ENCODE assay signal across 24 cellular contexts in the genomic region with DNA sequence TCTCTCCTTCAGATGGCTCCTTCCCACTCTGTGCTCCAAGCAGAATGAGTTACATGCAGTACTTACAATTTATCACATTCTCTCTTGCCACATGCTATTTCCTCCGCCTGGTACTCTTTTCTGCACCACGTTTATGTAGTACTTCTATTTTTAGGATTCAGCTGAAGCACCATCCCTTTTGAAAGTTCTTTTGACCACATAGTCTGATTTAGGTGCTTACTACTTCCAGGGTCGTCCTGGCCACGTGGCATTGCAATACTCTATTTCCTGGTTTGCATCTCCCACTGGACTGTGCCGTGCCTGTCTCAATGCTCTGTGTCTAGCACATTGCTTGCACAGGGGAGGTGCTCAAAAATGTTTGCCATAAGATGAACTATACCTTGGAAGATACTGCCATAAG.
DNase-seq lines count a peak whose midpoint lies in the region; ATAC-seq lines count a peak whose summit lies in the region.
"Had no signal": no experiment of that assay in that cellular context is flagged by ENCODE, and none has a peak within 500 bp of the region (broad histone marks: within the 10 kb centered on the region; RNA-seq: fewer than 3 reads in every experiment).

No MANE protein-coding gene starts in this region.

- peak; percentile 55 for ATAC-seq in HG03432 (IDR thresholded peaks at IDR 0.05; ENCODE audit: unreplicated experiment)
- ATAC-seq in HG02763 (IDR thresholded peaks at IDR 0.05; ENCODE audit: unreplicated experiment) = no peak
- ATAC-seq: esophagus mucosa, gastroesophageal sphincter, lower lobe of right lung had no signal

- DNase-seq in SIG-M5 treated with dmso at 0.1 percent for 504 hours (lab: John Stamatoyannopoulos, UW; ENCODE audit: unreplicated experiment) (peak; percentile 55), SIG-M5 (lab: John Stamatoyannopoulos, UW) (no peak), NOMO-1 treated with DMSO at 0.1 percent for 48 hours (lab: John Stamatoyannopoulos, UW; ENCODE audit: unreplicated experiment) (peak; percentile 76), superior temporal gyrus (ENCODE audit: extremely low spot score) (peak; percentile 32), NCI-H510A (lab: John Stamatoyannopoulos, UW) (no peak)
- no peak for DNase-seq in activated CD4-positive, CD25-positive, alpha-beta regulatory T cell treated with anti-CD3 and anti-CD28 coated beads, Interleukin-2, amount 50 U/mL, for 72 hours
- DNase-seq: activated B cell treated with CpG ODN at 0.5 μM for 24 hours; activated CD4-positive, alpha-beta memory T cell treated with anti-CD3 and anti-CD28 coated beads for 36 hours; activated effector memory CD4-positive, alpha-beta T cell treated with anti-CD3 and anti-CD28 coated beads, Interleukin-2, amount 50 U/mL, for 16 hours; activated T-cell treated with anti-CD3 and anti-CD28 coated beads for 4 hours; AML-193; COR-L47; effector CD8-positive, alpha-beta T cell; lower lobe of right lung; NCI-H1048; NCI-H1930; NCI-H2227 treated with DMSO at 0.1 percent for 48 hours; NCI-H774; SK-N-SH; upper lobe of left lung had no signal

Comparison
In these comparisons a context has a peak if more than half of its experiments do, and no peak if none do; other contexts are left out.
1. DNase-seq: peak in SIG-M5 treated with dmso at 0.1 percent for 504 hours (single experiment), NOMO-1 treated with DMSO at 0.1 percent for 48 hours (single experiment) and superior temporal gyrus (single experiment); none in SIG-M5 (single experiment), activated CD4-positive, CD25-positive, alpha-beta regulatory T cell treated with anti-CD3 and anti-CD28 coated beads, Interleukin-2, amount 50 U/mL, for 72 hours (single experiment) and NCI-H510A (single experiment).